1 cellular context compared by ENCODE assay signal in genomic region chr4:187393546-187394344, GRCh38.
TF ChIP-seq lines count a peak whose summit lies in the region.

No MANE protein-coding gene starts in this region.

TF ChIP-seq in IMR-90, 13 proteins besides CTCF, POLR2A, EP300 and RAD21 (continued from another document):
- TF ChIP-seq, protein P1, sequence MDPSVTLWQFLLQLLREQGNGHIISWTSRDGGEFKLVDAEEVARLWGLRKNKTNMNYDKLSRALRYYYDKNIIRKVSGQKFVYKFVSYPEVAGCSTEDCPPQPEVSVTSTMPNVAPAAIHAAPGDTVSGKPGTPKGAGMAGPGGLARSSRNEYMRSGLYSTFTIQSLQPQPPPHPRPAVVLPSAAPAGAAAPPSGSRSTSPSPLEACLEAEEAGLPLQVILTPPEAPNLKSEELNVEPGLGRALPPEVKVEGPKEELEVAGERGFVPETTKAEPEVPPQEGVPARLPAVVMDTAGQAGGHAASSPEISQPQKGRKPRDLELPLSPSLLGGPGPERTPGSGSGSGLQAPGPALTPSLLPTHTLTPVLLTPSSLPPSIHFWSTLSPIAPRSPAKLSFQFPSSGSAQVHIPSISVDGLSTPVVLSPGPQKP (IDR thresholded peaks at IDR 0.05; ENCODE audit: borderline replicate concordance, low read depth, low read length): no peak
- TF ChIP-seq USF2 (IDR thresholded peaks at IDR 0.05; ENCODE audit: low read depth, low read length): no peak
- no peak for TF ChIP-seq NFE2L2 (IDR thresholded peaks at IDR 0.05; ENCODE audit: low read depth, low read length)
